ENCODE assay signal across 27 cellular contexts in the genomic region with DNA sequence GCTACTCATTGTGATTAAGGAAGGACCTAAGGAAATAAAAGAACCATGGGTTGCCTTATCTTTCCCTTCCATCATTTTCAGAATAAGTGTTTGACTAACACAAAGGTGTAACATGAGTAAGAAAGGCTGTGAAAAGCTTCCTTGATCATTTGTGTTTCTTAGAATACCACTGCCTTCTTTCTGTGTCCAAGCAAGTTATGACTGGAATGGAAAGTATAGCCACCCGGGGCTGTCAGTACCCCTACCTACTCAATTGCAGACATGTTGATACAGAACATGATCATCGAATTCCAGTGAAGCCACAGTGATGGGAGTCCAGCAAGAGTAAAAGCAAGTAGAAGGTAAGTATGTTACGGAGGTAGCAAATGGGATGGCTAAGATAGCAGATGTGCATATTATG.
"Had no signal": no experiment of that assay in that cellular context is flagged by ENCODE, and none has a peak within 500 bp of the region (broad histone marks: within the 10 kb centered on the region; RNA-seq: fewer than 3 reads in every experiment).

No MANE protein-coding gene starts in this region.

- H3K9me3 Mint-ChIP-seq: immature natural killer cell; naive thymus-derived CD8-positive, alpha-beta T cell; type B pancreatic cell had no signal

- DNase-seq: dorsolateral prefrontal cortex; effector CD4-positive, alpha-beta T cell; foreskin melanocyte; glutamatergic neuron; heart right ventricle; hypothalamus; immature natural killer cell; islet precursor cell; kidney glomerular epithelial cell; left colon; left ventricle myocardium superior; lower lobe of right lung; naive thymus-derived CD8-positive, alpha-beta T cell; nephron progenitor cell; nucleus accumbens; sigmoid colon; stimulated activated CD4-positive, alpha-beta T cell treated with anti-CD3 and anti-CD28 coated beads, Interleukin-2, amount 100 ng/mL, for 24 hours; stimulated activated CD4-positive, alpha-beta T cell treated with anti-CD3 and anti-CD28 coated beads, Interleukin-4, amount 100 ng/mL, for 24 hours; stimulated activated naive CD8-positive, alpha-beta T cell treated with anti-CD3 and anti-CD28 coated beads, Interleukin-15, Interleukin-2, amounts not matched to agents 100 U/mL and 50 U/mL, for 24 hours; substantia nigra; testis; tibial artery had no signal

- H3K4me1 Mint-ChIP-seq: immature natural killer cell; stimulated activated memory B cell treated with anti-CD40 and anti-IgM and Interleukin-4, amounts not matched to agents 10 μg/mL and 1 μg/mL and 100 μg/mL, for 72 hours had no signal

- H3K27ac ChIP-seq: dorsolateral prefrontal cortex, esophagus muscularis mucosa, heart right ventricle, lower lobe of right lung, prostate gland, right atrium auricular region, sigmoid colon, testis, tibial artery had no signal

- H3K27me3 Mint-ChIP-seq: stimulated activated memory B cell treated with anti-CD40 and anti-IgM and Interleukin-4, amounts not matched to agents 10 μg/mL and 1 μg/mL and 100 μg/mL, for 72 hours; type B pancreatic cell had no signal

- H3K27ac Mint-ChIP-seq: immature natural killer cell; naive thymus-derived CD8-positive, alpha-beta T cell; nephron progenitor cell; stimulated activated memory B cell treated with anti-CD40 and anti-IgM and Interleukin-4, amounts not matched to agents 10 μg/mL and 1 μg/mL and 100 μg/mL, for 72 hours; type B pancreatic cell had no signal

- ATAC-seq: heart right ventricle; left colon; left ventricle myocardium superior; lower lobe of right lung; naive thymus-derived CD8-positive, alpha-beta T cell; stimulated activated memory B cell treated with anti-CD40 and anti-IgM and Interleukin-4, amounts not matched to agents 10 μg/mL and 1 μg/mL and 100 μg/mL, for 72 hours; stimulated activated naive CD8-positive, alpha-beta T cell treated with anti-CD3 and anti-CD28 coated beads, Interleukin-15, Interleukin-2, amounts not matched to agents 100 U/mL and 50 U/mL, for 24 hours had no signal

- H3K4me3 Mint-ChIP-seq: immature natural killer cell; naive thymus-derived CD8-positive, alpha-beta T cell; nephron progenitor cell; stimulated activated memory B cell treated with anti-CD40 and anti-IgM and Interleukin-4, amounts not matched to agents 10 μg/mL and 1 μg/mL and 100 μg/mL, for 72 hours; type B pancreatic cell had no signal
